In the genomic region with DNA sequence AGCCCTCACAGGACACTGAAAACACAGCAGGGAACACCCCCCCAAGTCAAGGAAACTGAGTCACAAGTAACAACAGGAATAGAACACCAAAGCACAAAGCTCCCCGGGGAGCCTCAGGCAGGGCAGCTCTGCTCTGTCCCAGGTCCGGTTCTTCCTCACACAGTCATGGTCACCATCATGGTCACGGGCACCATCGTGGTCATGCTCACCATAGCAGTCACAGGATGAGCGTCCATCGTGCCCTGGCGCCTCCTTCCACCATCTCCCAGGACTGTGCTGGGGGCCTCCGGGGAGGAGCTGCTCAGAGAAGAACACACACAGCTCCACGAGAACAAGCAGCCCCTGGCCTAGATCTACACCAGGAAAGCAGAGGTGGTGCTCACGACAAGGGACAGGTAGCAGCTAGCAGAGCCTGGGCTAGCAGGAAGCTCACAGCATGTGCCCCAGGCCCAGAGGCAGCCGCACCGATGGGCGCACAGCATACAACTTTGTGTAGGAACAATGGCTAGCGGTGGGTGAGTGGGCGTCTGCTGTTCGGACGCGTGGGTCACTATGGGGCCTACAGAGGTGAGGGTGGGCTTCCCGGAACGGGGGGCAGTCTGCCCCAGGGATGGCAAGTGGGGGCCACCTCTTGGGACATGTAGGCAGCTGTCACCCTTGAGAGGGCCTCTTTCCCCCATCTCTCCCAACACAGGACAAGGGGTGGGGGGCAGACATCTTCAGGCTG, we compare ENCODE assay signal across 26 cellular contexts. TPM values are rescaled to one million over a fixed set of nuclear protein-coding genes. Genes with fewer than 3 reads are reported as not detected.
"Had no signal": no experiment of that assay in that cellular context is flagged by ENCODE, and none has a peak within 500 bp of the region (broad histone marks: within the 10 kb centered on the region; RNA-seq: fewer than 3 reads in every experiment).

No MANE protein-coding gene starts in this region.

- DNase-seq: cortex of kidney; effector CD8-positive, alpha-beta T cell; effector memory CD8-positive, alpha-beta T cell; endodermal cell; erythroblast; esophagus squamous epithelium; foreskin fibroblast; foreskin melanocyte; gastrocnemius medialis; heart left ventricle; hippocampal formation; left cardiac atrium; left lung; left ventricle myocardium superior; lower lobe of right lung; mesenchymal stem cell; mucosa of descending colon had no signal

- H3K4me3 ChIP-seq: esophagus squamous epithelium, gastrocnemius medialis, heart left ventricle, left lung, lower lobe of right lung, mucosa of descending colon had no signal

- H3K9me3 Mint-ChIP-seq: dendritic cell treated with granulocyte-macrophage colony-stimulating factor and Interleukin-4, amounts not matched to agents 40 ng/mL and 50 ng/mL, for 4 days; effector memory CD8-positive, alpha-beta T cell had no signal

- H3K36me3 Mint-ChIP-seq: mesothelial cell of epicardium had no signal

- H3K4me1 ChIP-seq: esophagus squamous epithelium, gastrocnemius medialis, heart left ventricle, left lung, lower lobe of right lung had no signal

- H3K4me1 Mint-ChIP-seq: endodermal cell had no signal

- H3K27ac ChIP-seq: epithelial cell of prostate, esophagus squamous epithelium, gastrocnemius medialis, heart left ventricle, left lung, lower lobe of right lung had no signal

- H3K9me3 ChIP-seq: esophagus squamous epithelium, gastrocnemius medialis, heart left ventricle, left lung, lower lobe of right lung, mucosa of descending colon had no signal

- H3K4me3 Mint-ChIP-seq: dendritic cell treated with granulocyte-macrophage colony-stimulating factor and Interleukin-4, amounts not matched to agents 40 ng/mL and 50 ng/mL, for 4 days; effector memory CD8-positive, alpha-beta T cell; endodermal cell; mesothelial cell of epicardium had no signal

- H3K36me3 ChIP-seq: esophagus squamous epithelium, gastrocnemius medialis, heart left ventricle, left lung, lower lobe of right lung had no signal

- ATAC-seq: effector memory CD8-positive, alpha-beta T cell; esophagus mucosa; gastrocnemius medialis; left cardiac atrium; left lung; left ventricle myocardium superior; lower lobe of right lung; mucosa of descending colon had no signal

- H3K27ac Mint-ChIP-seq: dendritic cell treated with granulocyte-macrophage colony-stimulating factor and Interleukin-4, amounts not matched to agents 40 ng/mL and 50 ng/mL, for 4 days; effector memory CD8-positive, alpha-beta T cell; endodermal cell; mesothelial cell of epicardium had no signal

RNA-seq across cellular contexts. Expression of a gene that starts 3.4 kb away (rescaled TPM):
- total RNA-seq: dermis microvascular lymphatic vessel endothelial cell, endodermal cell, esophagus mucosa, esophagus squamous epithelium, gastrocnemius medialis, heart left ventricle, kidney epithelial cell, left cardiac atrium, left lung, left ventricle myocardium superior, lower leg skin, lower lobe of right lung, lung microvascular endothelial cell, mesenteric fat pad, mesothelial cell of epicardium, mucosa of descending colon had no signal
